ENCODE assay signal across 1 cellular context in genomic region chr11:75262961-75263852, GRCh38.
TF ChIP-seq lines count a peak whose summit lies in the region.

No MANE protein-coding gene starts in this region.

TF ChIP-seq in GM23338, 12 proteins besides CTCF, POLR2A, EP300 and RAD21 (continued from another document):
- TF ChIP-seq ZNF462 (CRISPR knock-in tag; IDR thresholded peaks at IDR 0.05) (no peak), CREB1 (CRISPR knock-in tag; IDR thresholded peaks at IDR 0.05; ENCODE audit: low read depth) (no peak), REST (IDR thresholded peaks at IDR 0.05; ENCODE audit: unreplicated experiment) (no peak), JUNB (IDR thresholded peaks at IDR 0.05; ENCODE audit: unreplicated experiment) (no peak), ZNF114 (CRISPR knock-in tag; IDR thresholded peaks at IDR 0.05) (no peak), EZH2phosphoT487 (IDR thresholded peaks at IDR 0.05; ENCODE audit: unreplicated experiment) (no peak), POLR2AphosphoS5 (IDR thresholded peaks at IDR 0.05; ENCODE audit: low read depth) (no peak), EZH2 (IDR thresholded peaks at IDR 0.05; ENCODE audit: low read depth, unreplicated experiment) (no peak)
TF ChIP-seq in GM23338: peak in this region for 0.
